Comparison of ENCODE assay signal across 8 cellular contexts in genomic region chr1:150549496-150550221, GRCh38. TPM values are rescaled to one million over a fixed set of nuclear protein-coding genes. Genes with fewer than 3 reads are reported as not detected.
DNase-seq lines count a peak whose midpoint lies in the region; ATAC-seq and TF ChIP-seq lines count a peak whose summit lies in the region.

No MANE protein-coding gene starts in this region.

- TF ChIP-seq POLR2A in stomach (IDR thresholded peaks at IDR 0.05), result no peak

- TF ChIP-seq CTCF in astrocyte of the spinal cord (IDR thresholded peaks at IDR 0.05; ENCODE audit: low read depth, low read length) (no peak), kidney epithelial cell (IDR thresholded peaks at IDR 0.05; ENCODE audit: insufficient read depth, low read length, poor library complexity, severe bottlenecking) (no peak), stomach (IDR thresholded peaks at IDR 0.05) (no peak), GM13977 (IDR thresholded peaks at IDR 0.05; ENCODE audit: extremely low read depth, insufficient read depth, missing control alignments) (no peak)

- H3K9me3 ChIP-seq in stomach, result no peaks in the 10 kb centered on the region

- peak overlapping the region; percentile 40 to 93 (median 85) for H3K27ac ChIP-seq in stomach

- DNase-seq in astrocyte of the spinal cord (ENCODE audit: low read depth, low spot score) (no peak), kidney epithelial cell (ENCODE audit: low read depth) (no peak), stomach (no peak), GM13977 (ENCODE audit: low spot score) (no peak), H4 (ENCODE audit: low spot score) (no peak), NCI-H128 (lab: John Stamatoyannopoulos, UW; ENCODE audit: unreplicated experiment) (no peak)

- in situ Hi-C loops in astrocyte of the spinal cord (cut with HindIII; ENCODE audit: low sequenced_read_pairs) (no loop called here), GM13977 (cut with MboI; ENCODE audit: low pct_unique_long_range_greater_than_20kb, low sequenced_read_pairs, unreplicated experiment) (loop anchor here (25.0 kb wide), 1 partner anchor 287 kb away; the partner anchor contains the start of genes APH1A, C1orf54 and CA14)

- peaks cover 3% of the 10 kb centered on the region for H3K27me3 ChIP-seq in kidney epithelial cell (ENCODE audit: control insufficient read depth, insufficient read depth, low read length)
- H3K27me3 ChIP-seq in stomach, result no peaks in the 10 kb centered on the region

- peaks cover 38 to 62% (median 54%) of the 10 kb centered on the region in 4 donors for H3K4me1 ChIP-seq in stomach

- H3K4me3 ChIP-seq in astrocyte of the spinal cord (ENCODE audit: low read depth, low read length) (peak overlapping the region; percentile 35), kidney epithelial cell (ENCODE audit: low read depth, low read length) (peak overlapping the region; percentile 45), stomach (peak overlapping the region; percentile 51 to 62 (median 57))

- 16 to 37% (median 17%) methylated on average over 13 to 43 of the region's 43 CpGs for WGBS in stomach, 5 donors

- intact Hi-C loops in stomach (cut with DNase I; ENCODE audit: low total_unique reads), result loop anchor here (10.0 kb wide), 1 partner anchor 75 kb away; the partner anchor contains the start of gene ENSA

- no peak for TF ChIP-seq EP300 in stomach (IDR thresholded peaks at IDR 0.05)

- H3K36me3 ChIP-seq in kidney epithelial cell (ENCODE audit: control insufficient read depth, insufficient read depth, low read length) (no peaks in the 10 kb centered on the region), stomach (peaks cover 0 to 11% (median 0%) of the 10 kb centered on the region in 4 donors)

- ATAC-seq in HG02885 (IDR thresholded peaks at IDR 0.05; ENCODE audit: poor library complexity, unreplicated experiment) (peak; percentile 14), GM18511 (IDR thresholded peaks at IDR 0.05; ENCODE audit: unreplicated experiment) (no peak)

RNA-seq across cellular contexts. Expression of gene ADAMTSL4, which starts 0.5 kb away (rescaled TPM):
- total RNA-seq in kidney epithelial cell (0.46 and 1.7 TPM in 2 replicates), stomach (10 to 100 TPM in 3 of 5 donors, 1 to 10 TPM in 2; 4.9 to 32.3 (median 11.7) TPM)
- polyA plus RNA-seq in stomach, result 10 to 100 TPM in 1 of 3 donors, 1 to 10 TPM in 2; 7.5 to 54.2 (median 8.7) TPM
- total RNA-seq in H4 (2014; rRNA removed; shearing (Covaris generic)), result 0.80 and 1.1 TPM in 2 replicates

RNA-seq across cellular contexts. Expression of gene MCL1, which starts 29.8 kb away (rescaled TPM):
- 206 and 222 TPM in 2 replicates for total RNA-seq in kidney epithelial cell
- 100 to 1,000 TPM in 4 of 5 donors, 10 to 100 TPM in 1; 87.5 to 330 (median 142) TPM for total RNA-seq in stomach
- polyA plus RNA-seq in stomach, result 100 to 1,000 TPM in 2 of 3 donors, 10 to 100 TPM in 1; 77.7 to 127 (median 115) TPM
- 95.2 and 98.6 TPM in 2 replicates for total RNA-seq in H4 (2014; rRNA removed; shearing (Covaris generic))

RNA-seq across cellular contexts. Expression of gene FALEC, which starts 34.1 kb away (rescaled TPM):
- not detected in 2 replicates for total RNA-seq in kidney epithelial cell
- total RNA-seq in stomach, result not detected
- under 1 TPM in 1 of 3 donors, not detected in 2; 0.93 TPM for polyA plus RNA-seq in stomach
- not detected in 2 replicates for total RNA-seq in H4 (2014; rRNA removed; shearing (Covaris generic))

RNA-seq across cellular contexts. Expression of gene ECM1, which starts 41.8 kb away (rescaled TPM):
- total RNA-seq in kidney epithelial cell (5.4 and 6.0 TPM in 2 replicates), stomach (10 to 100 TPM in 2 of 5 donors, 1 to 10 TPM in 3; 1.7 to 29.3 (median 6.5) TPM)
- 100 to 1,000 TPM in 1 of 3 donors, 1 to 10 TPM in 2; 3.1 to 345 (median 6.8) TPM for polyA plus RNA-seq in stomach
- 27.5 and 28.6 TPM in 2 replicates for total RNA-seq in H4 (2014; rRNA removed; shearing (Covaris generic))
